In genomic region chr17:59752922-59753321, GRCh38 we compare ENCODE assay signal across 1 cellular context.
TF ChIP-seq lines count a peak whose summit lies in the region.

No MANE protein-coding gene starts in this region.

TF ChIP-seq in IMR-90, 13 proteins besides CTCF, POLR2A, EP300 and RAD21:
- TF ChIP-seq FOS (IDR thresholded peaks at IDR 0.05; ENCODE audit: low read depth, low read length) (no peak), BHLHE40 (IDR thresholded peaks at IDR 0.05; ENCODE audit: low read depth, low read length) (no peak), USF2 (IDR thresholded peaks at IDR 0.05; ENCODE audit: low read depth, low read length) (no peak), SMC3 (IDR thresholded peaks at IDR 0.05; ENCODE audit: low read depth, low read length) (no peak), RCOR1 (IDR thresholded peaks at IDR 0.05; ENCODE audit: insufficient replicate concordance, low read length) (no peak), RFX5 (IDR thresholded peaks at IDR 0.05; ENCODE audit: low read depth, low read length) (no peak), CEBPB (IDR thresholded peaks at IDR 0.05; ENCODE audit: low read depth, low read length) (no peak), NFE2L2 (IDR thresholded peaks at IDR 0.05; ENCODE audit: low read depth, low read length) (no peak), CHD1 (IDR thresholded peaks at IDR 0.05; ENCODE audit: low read depth, low read length) (no peak), MAFK (IDR thresholded peaks at IDR 0.05; ENCODE audit: low read depth, low read length) (no peak), MAZ (IDR thresholded peaks at IDR 0.05; ENCODE audit: borderline replicate concordance, low read depth, low read length) (no peak)
